In the genomic region with DNA sequence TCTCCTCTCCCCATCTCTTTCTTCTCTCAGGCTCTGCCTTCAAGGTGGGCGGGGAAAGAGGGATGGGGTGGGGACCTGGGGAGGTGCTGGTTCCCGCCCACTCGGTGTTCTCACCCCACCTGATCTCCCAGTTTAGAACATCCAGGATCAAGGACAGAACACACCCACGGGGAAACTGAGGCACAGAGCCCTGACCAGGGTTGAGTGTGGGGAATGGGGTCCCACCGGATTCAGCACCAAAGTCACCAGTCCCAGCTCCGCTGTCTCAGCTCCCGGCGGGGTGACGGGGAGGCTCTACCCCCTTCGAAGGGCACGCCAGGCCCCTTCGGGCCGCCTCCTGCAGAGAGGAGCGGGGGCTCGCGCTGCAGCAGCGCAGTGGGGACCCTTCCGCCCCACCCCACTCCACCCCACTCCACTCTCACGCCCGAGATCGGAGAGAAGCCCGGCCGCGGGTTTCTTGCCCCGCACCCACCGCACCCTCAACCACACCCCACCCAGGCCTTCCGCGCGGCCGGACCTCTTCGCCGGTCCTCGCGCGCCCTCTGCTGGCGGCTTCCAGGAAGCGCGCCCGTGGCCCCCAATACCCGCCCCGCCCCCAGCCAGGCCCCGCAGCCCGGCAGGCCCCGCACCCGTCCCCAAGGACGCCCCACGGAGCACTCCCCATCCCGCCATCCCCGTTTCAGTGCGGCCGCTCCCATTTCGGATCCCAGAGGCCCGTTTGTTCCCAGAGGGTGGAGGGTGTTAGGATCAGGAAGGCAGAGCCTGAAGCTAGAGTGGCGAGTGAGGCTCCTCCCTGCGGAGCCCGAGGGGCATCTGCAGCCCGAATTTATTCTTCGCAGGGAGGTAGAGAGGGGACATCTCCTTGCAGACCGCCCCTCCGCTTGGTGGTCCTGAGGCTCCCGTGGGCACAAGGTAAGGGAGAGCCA, we compare ENCODE assay signal across 1 cellular context.
TF ChIP-seq lines count a peak whose summit lies in the region.

No MANE protein-coding gene starts in this region.

TF ChIP-seq in GM12878, 131 proteins besides CTCF, POLR2A, EP300 and RAD21 (continued from another document):
- TF ChIP-seq, protein P1, sequence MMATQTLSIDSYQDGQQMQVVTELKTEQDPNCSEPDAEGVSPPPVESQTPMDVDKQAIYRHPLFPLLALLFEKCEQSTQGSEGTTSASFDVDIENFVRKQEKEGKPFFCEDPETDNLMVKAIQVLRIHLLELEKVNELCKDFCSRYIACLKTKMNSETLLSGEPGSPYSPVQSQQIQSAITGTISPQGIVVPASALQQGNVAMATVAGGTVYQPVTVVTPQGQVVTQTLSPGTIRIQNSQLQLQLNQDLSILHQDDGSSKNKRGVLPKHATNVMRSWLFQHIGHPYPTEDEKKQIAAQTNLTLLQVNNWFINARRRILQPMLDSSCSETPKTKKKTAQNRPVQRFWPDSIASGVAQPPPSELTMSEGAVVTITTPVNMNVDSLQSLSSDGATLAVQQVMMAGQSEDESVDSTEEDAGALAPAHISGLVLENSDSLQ (IDR thresholded peaks at IDR 0.05) = no peak
- TF ChIP-seq KDM1A (IDR thresholded peaks at IDR 0.05; ENCODE audit: borderline replicate concordance) = no peak
- peak; percentile 84 for TF ChIP-seq CHD2 (IDR thresholded peaks at IDR 0.05; ENCODE audit: borderline replicate concordance, low read depth, low read length)
- no peak for TF ChIP-seq RAD51 (IDR thresholded peaks at IDR 0.05)
- TF ChIP-seq SMARCA5 (IDR thresholded peaks at IDR 0.05) = peak; percentile 71; the same call in 1 of the 2 replicates
- TF ChIP-seq PML (IDR thresholded peaks at IDR 0.05; ENCODE audit: low read length) = no peak
- peak; percentile 36 for TF ChIP-seq MEF2B (IDR thresholded peaks at IDR 0.05; ENCODE audit: partially characterized antibody, poor library complexity, severe bottlenecking)
